Comparison of ENCODE assay signal across 1 cellular context in genomic region chrX:155070975-155071693, GRCh38.
TF ChIP-seq lines count a peak whose summit lies in the region.

Gene BRCC3 (plus strand): TSS chrX:155071508. CDS start chrX:155071528, 20 bp downstream.
Gene CMC4 (minus strand): TSS chrX:155071136. CDS start chrX:155064023, 7,113 bp downstream.
A gene with protein sequence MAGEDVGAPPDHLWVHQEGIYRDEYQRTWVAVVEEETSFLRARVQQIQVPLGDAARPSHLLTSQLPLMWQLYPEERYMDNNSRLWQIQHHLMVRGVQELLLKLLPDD (minus strand): TSS chrX:155071136. CDS start chrX:155066010, 5,126 bp downstream.

TF ChIP-seq in HepG2, 621 proteins besides CTCF, POLR2A, EP300 and RAD21 (continued from another document):
- TF ChIP-seq, protein P1, sequence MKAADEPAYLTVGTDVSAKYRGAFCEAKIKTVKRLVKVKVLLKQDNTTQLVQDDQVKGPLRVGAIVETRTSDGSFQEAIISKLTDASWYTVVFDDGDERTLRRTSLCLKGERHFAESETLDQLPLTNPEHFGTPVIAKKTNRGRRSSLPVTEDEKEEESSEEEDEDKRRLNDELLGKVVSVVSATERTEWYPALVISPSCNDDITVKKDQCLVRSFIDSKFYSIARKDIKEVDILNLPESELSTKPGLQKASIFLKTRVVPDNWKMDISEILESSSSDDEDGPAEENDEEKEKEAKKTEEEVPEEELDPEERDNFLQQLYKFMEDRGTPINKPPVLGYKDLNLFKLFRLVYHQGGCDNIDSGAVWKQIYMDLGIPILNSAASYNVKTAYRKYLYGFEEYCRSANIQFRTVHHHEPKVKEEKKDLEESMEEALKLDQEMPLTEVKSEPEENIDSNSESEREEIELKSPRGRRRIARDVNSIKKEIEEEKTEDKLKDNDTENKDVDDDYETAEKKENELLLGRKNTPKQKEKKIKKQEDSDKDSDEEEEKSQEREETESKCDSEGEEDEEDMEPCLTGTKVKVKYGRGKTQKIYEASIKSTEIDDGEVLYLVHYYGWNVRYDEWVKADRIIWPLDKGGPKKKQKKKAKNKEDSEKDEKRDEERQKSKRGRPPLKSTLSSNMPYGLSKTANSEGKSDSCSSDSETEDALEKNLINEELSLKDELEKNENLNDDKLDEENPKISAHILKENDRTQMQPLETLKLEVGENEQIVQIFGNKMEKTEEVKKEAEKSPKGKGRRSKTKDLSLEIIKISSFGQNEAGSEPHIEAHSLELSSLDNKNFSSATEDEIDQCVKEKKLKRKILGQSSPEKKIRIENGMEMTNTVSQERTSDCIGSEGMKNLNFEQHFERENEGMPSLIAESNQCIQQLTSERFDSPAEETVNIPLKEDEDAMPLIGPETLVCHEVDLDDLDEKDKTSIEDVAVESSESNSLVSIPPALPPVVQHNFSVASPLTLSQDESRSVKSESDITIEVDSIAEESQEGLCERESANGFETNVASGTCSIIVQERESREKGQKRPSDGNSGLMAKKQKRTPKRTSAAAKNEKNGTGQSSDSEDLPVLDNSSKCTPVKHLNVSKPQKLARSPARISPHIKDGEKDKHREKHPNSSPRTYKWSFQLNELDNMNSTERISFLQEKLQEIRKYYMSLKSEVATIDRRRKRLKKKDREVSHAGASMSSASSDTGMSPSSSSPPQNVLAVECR (CRISPR knock-in tag; IDR thresholded peaks at IDR 0.05; ENCODE audit: borderline replicate concordance): peak; percentile 64
- TF ChIP-seq SAP130 (CRISPR knock-in tag; IDR thresholded peaks at IDR 0.05; ENCODE audit: low read depth) (peak; percentile 64), ZNF451 (CRISPR knock-in tag; IDR thresholded peaks at IDR 0.05) (no peak), ZNF660 (CRISPR knock-in tag; IDR thresholded peaks at IDR 0.05; ENCODE audit: borderline replicate concordance, low read depth) (no peak), PATZ1 (CRISPR knock-in tag; IDR thresholded peaks at IDR 0.05) (0 out of 2 replicates have a peak, but pooled peaks have one; percentile 27), GMEB2 (CRISPR knock-in tag; IDR thresholded peaks at IDR 0.05; ENCODE audit: low read depth) (no peak), MYNN (CRISPR knock-in tag; IDR thresholded peaks at IDR 0.05; ENCODE audit: low read depth) (no peak), SPEN (CRISPR knock-in tag; IDR thresholded peaks at IDR 0.05; ENCODE audit: low read depth) (peak; percentile 16; the same call in 1 of the 2 replicates), ZNF652 (CRISPR knock-in tag; IDR thresholded peaks at IDR 0.05; ENCODE audit: borderline replicate concordance, low read depth) (no peak), ZFY (CRISPR knock-in tag; IDR thresholded peaks at IDR 0.05) (peak; percentile 81)
- TF ChIP-seq, protein P2, sequence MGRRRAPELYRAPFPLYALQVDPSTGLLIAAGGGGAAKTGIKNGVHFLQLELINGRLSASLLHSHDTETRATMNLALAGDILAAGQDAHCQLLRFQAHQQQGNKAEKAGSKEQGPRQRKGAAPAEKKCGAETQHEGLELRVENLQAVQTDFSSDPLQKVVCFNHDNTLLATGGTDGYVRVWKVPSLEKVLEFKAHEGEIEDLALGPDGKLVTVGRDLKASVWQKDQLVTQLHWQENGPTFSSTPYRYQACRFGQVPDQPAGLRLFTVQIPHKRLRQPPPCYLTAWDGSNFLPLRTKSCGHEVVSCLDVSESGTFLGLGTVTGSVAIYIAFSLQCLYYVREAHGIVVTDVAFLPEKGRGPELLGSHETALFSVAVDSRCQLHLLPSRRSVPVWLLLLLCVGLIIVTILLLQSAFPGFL (CRISPR knock-in tag; IDR thresholded peaks at IDR 0.05): no peak
- TF ChIP-seq, protein P3, sequence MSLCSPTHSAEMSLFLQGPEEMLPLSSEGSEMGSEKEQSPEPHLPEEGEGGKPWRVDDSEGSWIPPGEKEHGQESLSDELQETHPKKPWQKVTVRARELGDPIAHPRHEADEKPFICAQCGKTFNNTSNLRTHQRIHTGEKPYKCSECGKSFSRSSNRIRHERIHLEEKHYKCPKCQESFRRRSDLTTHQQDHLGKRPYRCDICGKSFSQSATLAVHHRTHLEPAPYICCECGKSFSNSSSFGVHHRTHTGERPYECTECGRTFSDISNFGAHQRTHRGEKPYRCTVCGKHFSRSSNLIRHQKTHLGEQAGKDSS (CRISPR knock-in tag; IDR thresholded peaks at IDR 0.05; ENCODE audit: borderline replicate concordance, low read depth): no peak
TF ChIP-seq in HepG2: peak in this region for 39.
